ENCODE assay signal across 33 cellular contexts in the genomic region with DNA sequence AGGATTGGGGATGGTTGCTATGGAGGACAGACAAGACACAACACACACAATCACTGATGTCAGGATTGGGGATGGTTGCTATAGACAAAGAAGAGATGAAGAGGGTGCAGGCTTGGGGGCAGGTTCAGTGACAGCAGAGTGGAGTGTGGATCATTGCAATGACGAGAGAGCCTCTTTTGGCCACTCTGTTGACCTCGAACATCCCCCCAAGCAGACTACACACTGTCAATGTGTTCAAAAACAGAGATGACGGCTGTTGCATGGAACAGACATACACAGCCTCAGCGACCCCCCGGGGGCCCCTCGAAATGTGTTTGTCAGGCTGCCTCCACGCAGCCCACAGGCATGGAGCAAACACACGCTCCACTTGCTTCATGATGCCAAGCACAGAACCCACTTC.
"Had no signal": no experiment of that assay in that cellular context is flagged by ENCODE, and none has a peak within 500 bp of the region (broad histone marks: within the 10 kb centered on the region; RNA-seq: fewer than 3 reads in every experiment).

No MANE protein-coding gene starts in this region.

- H3K27me3 Mint-ChIP-seq: activated CD4-positive, alpha-beta T cell treated with anti-CD3 and anti-CD28 coated beads, Interleukin-2, amount 10 ng/mL, durations not matched to agents 7 days and 5 days; activated naive CD4-positive, alpha-beta T cell treated with anti-CD3 and anti-CD28 coated beads, Interleukin-2, amount 50 U/mL, for 24 hours; activated naive CD8-positive, alpha-beta T cell treated with anti-CD3 and anti-CD28 coated beads, Interleukin-2, amount 10 ng/mL, durations not matched to agents 7 days and 5 days; activated T-cell treated with anti-CD3 and anti-CD28 coated beads, Interleukin-2, amount 50 U/mL, for 24 hours had no signal

- H3K27me3 ChIP-seq: ascending aorta had no signal

- H3K9me3 Mint-ChIP-seq: activated naive CD4-positive, alpha-beta T cell treated with anti-CD3 and anti-CD28 coated beads, Interleukin-2, amount 50 U/mL, for 24 hours had no signal

- H3K4me3 ChIP-seq: ascending aorta, SJCRH30, SK-N-MC had no signal

- H3K9me3 ChIP-seq: ascending aorta, SJCRH30 had no signal

- H3K27ac ChIP-seq: ascending aorta, KMS-11, SJCRH30, SK-N-MC had no signal

- H3K4me1 Mint-ChIP-seq: activated CD4-positive, alpha-beta T cell treated with anti-CD3 and anti-CD28 coated beads for 36 hours; activated CD4-positive, alpha-beta T cell treated with anti-CD3 and anti-CD28 coated beads, Interleukin-2, amount 10 ng/mL, durations not matched to agents 7 days and 5 days; activated naive CD4-positive, alpha-beta T cell treated with anti-CD3 and anti-CD28 coated beads, Interleukin-2, amount 50 U/mL, for 24 hours; activated naive CD8-positive, alpha-beta T cell treated with anti-CD3 and anti-CD28 coated beads, Interleukin-2, amount 10 ng/mL, durations not matched to agents 7 days and 5 days had no signal

- ATAC-seq: activated CD4-positive, alpha-beta T cell treated with anti-CD3 and anti-CD28 coated beads for 36 hours; activated CD4-positive, CD25-positive, alpha-beta regulatory T cell treated with anti-CD3 and anti-CD28 coated beads, Interleukin-2, amount 50 U/mL, for 24 hours; activated CD8-positive, alpha-beta T cell treated with anti-CD3 and anti-CD28 coated beads, Interleukin-2, amount 10 ng/mL, durations not matched to agents 7 days and 5 days; Panc1; WTC11 had no signal

- H3K4me2 ChIP-seq: KMS-11 had no signal

- H3K4me3 Mint-ChIP-seq: activated CD4-positive, alpha-beta T cell treated with anti-CD3 and anti-CD28 coated beads for 36 hours; activated CD4-positive, alpha-beta T cell treated with anti-CD3 and anti-CD28 coated beads, Interleukin-2, amount 10 ng/mL, durations not matched to agents 7 days and 5 days; activated CD8-positive, alpha-beta T cell treated with anti-CD3 and anti-CD28 coated beads, Interleukin-2, amount 10 ng/mL, durations not matched to agents 7 days and 5 days; activated naive CD4-positive, alpha-beta T cell treated with anti-CD3 and anti-CD28 coated beads, Interleukin-2, amount 50 U/mL, for 24 hours; activated naive CD8-positive, alpha-beta T cell treated with anti-CD3 and anti-CD28 coated beads, Interleukin-2, amount 10 ng/mL, durations not matched to agents 7 days and 5 days; activated T-cell treated with anti-CD3 and anti-CD28 coated beads, Interleukin-2, amount 50 U/mL, for 24 hours; WTC11 had no signal

- H3K36me3 Mint-ChIP-seq: activated naive CD4-positive, alpha-beta T cell treated with anti-CD3 and anti-CD28 coated beads, Interleukin-2, amount 50 U/mL, for 24 hours; activated naive CD8-positive, alpha-beta T cell treated with anti-CD3 and anti-CD28 coated beads, Interleukin-2, amount 10 ng/mL, durations not matched to agents 7 days and 5 days had no signal

- H3K9ac ChIP-seq: KMS-11 had no signal

- H3K4me1 ChIP-seq: ascending aorta, SJCRH30 had no signal

- DNase-seq: activated CD4-positive, alpha-beta T cell treated with anti-CD3 and anti-CD28 coated beads for 36 hours; activated CD4-positive, alpha-beta T cell treated with anti-CD3 and anti-CD28 coated beads, Interleukin-2, amount 10 ng/mL, durations not matched to agents 7 days and 5 days; activated CD4-positive, alpha-beta T cell treated with anti-CD3 and anti-CD28 coated beads, Interleukin-2, amount 50 U/mL, for 48 hours; activated CD8-positive, alpha-beta T cell treated with anti-CD3 and anti-CD28 coated beads, Interleukin-2, amount 10 ng/mL, durations not matched to agents 7 days and 5 days; activated gamma-delta T cell; activated naive CD4-positive, alpha-beta T cell treated with Interleukin-2 at 50 U/mL for 16 hours; activated naive CD8-positive, alpha-beta T cell treated with anti-CD3 and anti-CD28 coated beads, Interleukin-2, amount 10 ng/mL, durations not matched to agents 7 days and 5 days; activated T-cell treated with anti-CD3 and anti-CD28 coated beads, Interleukin-2, amount 50 U/mL, for 24 hours; amygdala; caudate nucleus; cerebellar nuclear complex; MM.1S; NCI-H1092 treated with DMSO at 0.1 percent for 48 hours; NCI-H1417; NCI-H146; NCI-H187; NCI-H2029 treated with DMSO at 0.1 percent for 48 hours; NCI-H2171 treated with DMSO at 0.1 percent for 48 hours; NCI-H2227 treated with DMSO at 0.1 percent for 48 hours; NCI-H446; NCI-H510A treated with DMSO at 0.1 percent for 48 hours; NCI-H526 treated with DMSO at 0.1 percent for 48 hours; SHP77; SJCRH30; T1000 had no signal

- H3K27ac Mint-ChIP-seq: activated CD4-positive, alpha-beta T cell treated with anti-CD3 and anti-CD28 coated beads for 36 hours; activated CD4-positive, alpha-beta T cell treated with anti-CD3 and anti-CD28 coated beads, Interleukin-2, amount 10 ng/mL, durations not matched to agents 7 days and 5 days; activated CD8-positive, alpha-beta T cell treated with anti-CD3 and anti-CD28 coated beads, Interleukin-2, amount 10 ng/mL, durations not matched to agents 7 days and 5 days; activated naive CD4-positive, alpha-beta T cell treated with anti-CD3 and anti-CD28 coated beads, Interleukin-2, amount 50 U/mL, for 24 hours; activated naive CD8-positive, alpha-beta T cell treated with anti-CD3 and anti-CD28 coated beads, Interleukin-2, amount 10 ng/mL, durations not matched to agents 7 days and 5 days; activated T-cell treated with anti-CD3 and anti-CD28 coated beads, Interleukin-2, amount 50 U/mL, for 24 hours; activated T-helper 2 cell treated with anti-CD3 and anti-CD28 coated beads, Interferon-gamma antibody, Interleukin-2, Interleukin-4, amounts not matched to agents 10 μg/mL and 5 μg/mL and 100 μg/mL, durations not matched to agents 14 hours and 24 hours and 36 hours; WTC11 had no signal

- H3K36me3 ChIP-seq: ascending aorta, SJCRH30 had no signal
